ENCODE assay signal across 1 cellular context in genomic region chr1:61338899-61339298, GRCh38.
TF ChIP-seq lines count a peak whose summit lies in the region.

No MANE protein-coding gene starts in this region.

TF ChIP-seq in HepG2, 621 proteins besides CTCF, POLR2A, EP300 and RAD21 (continued from another document and continues in another):
- TF ChIP-seq NR2F1 (CRISPR knock-in tag; IDR thresholded peaks at IDR 0.05), result no peak; a peak in 1 of 4 replicates
- no peak for TF ChIP-seq ZNF556 (CRISPR knock-in tag; IDR thresholded peaks at IDR 0.05; ENCODE audit: borderline replicate concordance)
- peak; percentile 59 for TF ChIP-seq TCF7 (IDR thresholded peaks at IDR 0.05; ENCODE audit: low read depth)
- TF ChIP-seq ZKSCAN8 (CRISPR knock-in tag; IDR thresholded peaks at IDR 0.05; ENCODE audit: borderline replicate concordance), result 0 out of 2 replicates have a peak, but pooled peaks have one; percentile 60
- TF ChIP-seq ZFP1 (CRISPR knock-in tag; IDR thresholded peaks at IDR 0.05), result 0 out of 2 replicates have a peak, but pooled peaks have one; percentile 24
- TF ChIP-seq, protein P1, sequence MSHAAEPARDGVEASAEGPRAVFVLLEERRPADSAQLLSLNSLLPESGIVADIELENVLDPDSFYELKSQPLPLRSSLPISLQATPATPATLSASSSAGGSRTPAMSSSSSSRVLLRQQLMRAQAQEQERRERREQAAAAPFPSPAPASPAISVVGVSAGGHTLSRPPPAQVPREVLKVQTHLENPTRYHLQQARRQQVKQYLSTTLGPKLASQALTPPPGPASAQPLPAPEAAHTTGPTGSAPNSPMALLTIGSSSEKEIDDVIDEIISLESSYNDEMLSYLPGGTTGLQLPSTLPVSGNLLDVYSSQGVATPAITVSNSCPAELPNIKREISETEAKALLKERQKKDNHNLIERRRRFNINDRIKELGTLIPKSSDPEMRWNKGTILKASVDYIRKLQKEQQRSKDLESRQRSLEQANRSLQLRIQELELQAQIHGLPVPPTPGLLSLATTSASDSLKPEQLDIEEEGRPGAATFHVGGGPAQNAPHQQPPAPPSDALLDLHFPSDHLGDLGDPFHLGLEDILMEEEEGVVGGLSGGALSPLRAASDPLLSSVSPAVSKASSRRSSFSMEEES (CRISPR knock-in tag; IDR thresholded peaks at IDR 0.05), result 0 out of 2 replicates have a peak, but pooled peaks have one; percentile 29
- TF ChIP-seq, protein P2, sequence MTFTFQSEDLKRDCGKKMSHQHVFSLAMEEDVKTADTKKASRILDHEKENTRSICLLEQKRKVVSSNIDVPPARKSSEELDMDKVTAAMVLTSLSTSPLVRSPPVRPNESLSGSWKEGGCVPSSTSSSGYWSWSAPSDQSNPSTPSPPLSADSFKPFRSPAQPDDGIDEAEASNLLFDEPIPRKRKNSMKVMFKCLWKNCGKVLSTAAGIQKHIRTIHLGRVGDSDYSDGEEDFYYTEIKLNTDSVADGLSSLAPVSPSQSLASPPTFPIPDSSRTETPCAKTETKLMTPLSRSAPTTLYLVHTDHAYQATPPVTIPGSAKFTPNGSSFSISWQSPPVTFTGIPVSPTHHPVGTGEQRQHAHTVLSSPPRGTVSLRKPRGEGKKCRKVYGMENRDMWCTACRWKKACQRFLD (CRISPR knock-in tag; IDR thresholded peaks at IDR 0.05; ENCODE audit: borderline replicate concordance), result no peak
- TF ChIP-seq, protein P3, sequence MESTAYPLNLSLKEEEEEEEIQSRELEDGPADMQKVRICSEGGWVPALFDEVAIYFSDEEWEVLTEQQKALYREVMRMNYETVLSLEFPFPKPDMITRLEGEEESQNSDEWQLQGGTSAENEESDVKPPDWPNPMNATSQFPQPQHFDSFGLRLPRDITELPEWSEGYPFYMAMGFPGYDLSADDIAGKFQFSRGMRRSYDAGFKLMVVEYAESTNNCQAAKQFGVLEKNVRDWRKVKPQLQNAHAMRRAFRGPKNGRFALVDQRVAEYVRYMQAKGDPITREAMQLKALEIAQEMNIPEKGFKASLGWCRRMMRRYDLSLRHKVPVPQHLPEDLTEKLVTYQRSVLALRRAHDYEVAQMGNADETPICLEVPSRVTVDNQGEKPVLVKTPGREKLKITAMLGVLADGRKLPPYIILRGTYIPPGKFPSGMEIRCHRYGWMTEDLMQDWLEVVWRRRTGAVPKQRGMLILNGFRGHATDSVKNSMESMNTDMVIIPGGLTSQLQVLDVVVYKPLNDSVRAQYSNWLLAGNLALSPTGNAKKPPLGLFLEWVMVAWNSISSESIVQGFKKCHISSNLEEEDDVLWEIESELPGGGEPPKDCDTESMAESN (CRISPR knock-in tag; conservative IDR thresholded peaks at IDR 0.05), result no peak
- no peak for TF ChIP-seq SIX4 (CRISPR knock-in tag; IDR thresholded peaks at IDR 0.05)
- no peak for TF ChIP-seq ZNF790 (CRISPR knock-in tag; IDR thresholded peaks at IDR 0.05; ENCODE audit: borderline replicate concordance)
- TF ChIP-seq RBM39 (IDR thresholded peaks at IDR 0.05; ENCODE audit: low read depth, low read length, poor library complexity, severe bottlenecking), result no peak
- peak; percentile 70; the same call in 1 of the 2 replicates for TF ChIP-seq MIER3 (CRISPR knock-in tag; IDR thresholded peaks at IDR 0.05; ENCODE audit: borderline replicate concordance)
- no peak for TF ChIP-seq CCAR2 (optimal IDR thresholded peaks at IDR 0.05; ENCODE audit: low read depth, low read length)
- TF ChIP-seq SRSF1 (optimal IDR thresholded peaks at IDR 0.05; ENCODE audit: low read depth, low read length), result no peak
- TF ChIP-seq SIN3B (IDR thresholded peaks at IDR 0.05; ENCODE audit: low read length), result no peak
- TF ChIP-seq PAF1 (CRISPR knock-in tag; IDR thresholded peaks at IDR 0.05), result no peak
- TF ChIP-seq FLYWCH1 (CRISPR knock-in tag; IDR thresholded peaks at IDR 0.05), result no peak
- TF ChIP-seq, protein P4, sequence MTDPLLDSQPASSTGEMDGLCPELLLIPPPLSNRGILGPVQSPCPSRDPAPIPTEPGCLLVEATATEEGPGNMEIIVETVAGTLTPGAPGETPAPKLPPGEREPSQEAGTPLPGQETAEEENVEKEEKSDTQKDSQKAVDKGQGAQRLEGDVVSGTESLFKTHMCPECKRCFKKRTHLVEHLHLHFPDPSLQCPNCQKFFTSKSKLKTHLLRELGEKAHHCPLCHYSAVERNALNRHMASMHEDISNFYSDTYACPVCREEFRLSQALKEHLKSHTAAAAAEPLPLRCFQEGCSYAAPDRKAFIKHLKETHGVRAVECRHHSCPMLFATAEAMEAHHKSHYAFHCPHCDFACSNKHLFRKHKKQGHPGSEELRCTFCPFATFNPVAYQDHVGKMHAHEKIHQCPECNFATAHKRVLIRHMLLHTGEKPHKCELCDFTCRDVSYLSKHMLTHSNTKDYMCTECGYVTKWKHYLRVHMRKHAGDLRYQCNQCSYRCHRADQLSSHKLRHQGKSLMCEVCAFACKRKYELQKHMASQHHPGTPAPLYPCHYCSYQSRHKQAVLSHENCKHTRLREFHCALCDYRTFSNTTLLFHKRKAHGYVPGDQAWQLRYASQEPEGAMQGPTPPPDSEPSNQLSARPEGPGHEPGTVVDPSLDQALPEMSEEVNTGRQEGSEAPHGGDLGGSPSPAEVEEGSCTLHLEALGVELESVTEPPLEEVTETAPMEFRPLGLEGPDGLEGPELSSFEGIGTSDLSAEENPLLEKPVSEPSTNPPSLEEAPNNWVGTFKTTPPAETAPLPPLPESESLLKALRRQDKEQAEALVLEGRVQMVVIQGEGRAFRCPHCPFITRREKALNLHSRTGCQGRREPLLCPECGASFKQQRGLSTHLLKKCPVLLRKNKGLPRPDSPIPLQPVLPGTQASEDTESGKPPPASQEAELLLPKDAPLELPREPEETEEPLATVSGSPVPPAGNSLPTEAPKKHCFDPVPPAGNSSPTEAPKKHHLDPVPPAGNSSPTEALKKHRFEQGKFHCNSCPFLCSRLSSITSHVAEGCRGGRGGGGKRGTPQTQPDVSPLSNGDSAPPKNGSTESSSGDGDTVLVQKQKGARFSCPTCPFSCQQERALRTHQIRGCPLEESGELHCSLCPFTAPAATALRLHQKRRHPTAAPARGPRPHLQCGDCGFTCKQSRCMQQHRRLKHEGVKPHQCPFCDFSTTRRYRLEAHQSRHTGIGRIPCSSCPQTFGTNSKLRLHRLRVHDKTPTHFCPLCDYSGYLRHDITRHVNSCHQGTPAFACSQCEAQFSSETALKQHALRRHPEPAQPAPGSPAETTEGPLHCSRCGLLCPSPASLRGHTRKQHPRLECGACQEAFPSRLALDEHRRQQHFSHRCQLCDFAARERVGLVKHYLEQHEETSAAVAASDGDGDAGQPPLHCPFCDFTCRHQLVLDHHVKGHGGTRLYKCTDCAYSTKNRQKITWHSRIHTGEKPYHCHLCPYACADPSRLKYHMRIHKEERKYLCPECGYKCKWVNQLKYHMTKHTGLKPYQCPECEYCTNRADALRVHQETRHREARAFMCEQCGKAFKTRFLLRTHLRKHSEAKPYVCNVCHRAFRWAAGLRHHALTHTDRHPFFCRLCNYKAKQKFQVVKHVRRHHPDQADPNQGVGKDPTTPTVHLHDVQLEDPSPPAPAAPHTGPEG (CRISPR knock-in tag; IDR thresholded peaks at IDR 0.05), result no peak
- TF ChIP-seq LCORL (IDR thresholded peaks at IDR 0.05), result no peak
- TF ChIP-seq LCORL (CRISPR knock-in tag; IDR thresholded peaks at IDR 0.05), result no peak
- TF ChIP-seq ZFAT (CRISPR knock-in tag; conservative IDR thresholded peaks at IDR 0.05), result no peak
- TF ChIP-seq ZNF251 (CRISPR knock-in tag; IDR thresholded peaks at IDR 0.05), result no peak
- TF ChIP-seq IKZF4 (CRISPR knock-in tag; IDR thresholded peaks at IDR 0.05; ENCODE audit: borderline replicate concordance, low read depth, not compliant biosample characterization), result no peak
- no peak for TF ChIP-seq ZSCAN25 (CRISPR knock-in tag; IDR thresholded peaks at IDR 0.05)
- no peak for TF ChIP-seq ZBTB20 (CRISPR knock-in tag; IDR thresholded peaks at IDR 0.05; ENCODE audit: borderline replicate concordance, low read depth)
- no peak for TF ChIP-seq ZNF136 (CRISPR knock-in tag; IDR thresholded peaks at IDR 0.05; ENCODE audit: low read depth)
- no peak for TF ChIP-seq YY1 (IDR thresholded peaks at IDR 0.05; ENCODE audit: insufficient read depth, insufficient replicate concordance, low read depth, low read length)
- peak; percentile 15; the same call in 1 of the 2 replicates for TF ChIP-seq IRF2 (CRISPR knock-in tag; IDR thresholded peaks at IDR 0.05)
- TF ChIP-seq CHD4 (IDR thresholded peaks at IDR 0.05; ENCODE audit: borderline replicate concordance, low read length), result no peak
- peak; percentile 64 for TF ChIP-seq SAP130 (CRISPR knock-in tag; IDR thresholded peaks at IDR 0.05; ENCODE audit: low read depth)
- no peak for TF ChIP-seq NFYC (CRISPR knock-in tag; IDR thresholded peaks at IDR 0.05)
- TF ChIP-seq WIZ (CRISPR knock-in tag; IDR thresholded peaks at IDR 0.05), result no peak
- TF ChIP-seq ZNF382 (CRISPR knock-in tag; IDR thresholded peaks at IDR 0.05; ENCODE audit: borderline replicate concordance), result no peak
- no peak for TF ChIP-seq SP5 (CRISPR knock-in tag; IDR thresholded peaks at IDR 0.05; ENCODE audit: borderline replicate concordance, low read depth)
- TF ChIP-seq, protein P5, sequence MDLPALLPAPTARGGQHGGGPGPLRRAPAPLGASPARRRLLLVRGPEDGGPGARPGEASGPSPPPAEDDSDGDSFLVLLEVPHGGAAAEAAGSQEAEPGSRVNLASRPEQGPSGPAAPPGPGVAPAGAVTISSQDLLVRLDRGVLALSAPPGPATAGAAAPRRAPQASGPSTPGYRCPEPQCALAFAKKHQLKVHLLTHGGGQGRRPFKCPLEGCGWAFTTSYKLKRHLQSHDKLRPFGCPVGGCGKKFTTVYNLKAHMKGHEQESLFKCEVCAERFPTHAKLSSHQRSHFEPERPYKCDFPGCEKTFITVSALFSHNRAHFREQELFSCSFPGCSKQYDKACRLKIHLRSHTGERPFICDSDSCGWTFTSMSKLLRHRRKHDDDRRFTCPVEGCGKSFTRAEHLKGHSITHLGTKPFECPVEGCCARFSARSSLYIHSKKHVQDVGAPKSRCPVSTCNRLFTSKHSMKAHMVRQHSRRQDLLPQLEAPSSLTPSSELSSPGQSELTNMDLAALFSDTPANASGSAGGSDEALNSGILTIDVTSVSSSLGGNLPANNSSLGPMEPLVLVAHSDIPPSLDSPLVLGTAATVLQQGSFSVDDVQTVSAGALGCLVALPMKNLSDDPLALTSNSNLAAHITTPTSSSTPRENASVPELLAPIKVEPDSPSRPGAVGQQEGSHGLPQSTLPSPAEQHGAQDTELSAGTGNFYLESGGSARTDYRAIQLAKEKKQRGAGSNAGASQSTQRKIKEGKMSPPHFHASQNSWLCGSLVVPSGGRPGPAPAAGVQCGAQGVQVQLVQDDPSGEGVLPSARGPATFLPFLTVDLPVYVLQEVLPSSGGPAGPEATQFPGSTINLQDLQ (CRISPR knock-in tag; IDR thresholded peaks at IDR 0.05), result no peak
- TF ChIP-seq TAF1 (CRISPR knock-in tag; IDR thresholded peaks at IDR 0.05), result no peak
- no peak for TF ChIP-seq SPEN (CRISPR knock-in tag; IDR thresholded peaks at IDR 0.05; ENCODE audit: low read depth)
- no peak for TF ChIP-seq NRL (CRISPR knock-in tag; IDR thresholded peaks at IDR 0.05; ENCODE audit: borderline replicate concordance)
- TF ChIP-seq, protein P6, sequence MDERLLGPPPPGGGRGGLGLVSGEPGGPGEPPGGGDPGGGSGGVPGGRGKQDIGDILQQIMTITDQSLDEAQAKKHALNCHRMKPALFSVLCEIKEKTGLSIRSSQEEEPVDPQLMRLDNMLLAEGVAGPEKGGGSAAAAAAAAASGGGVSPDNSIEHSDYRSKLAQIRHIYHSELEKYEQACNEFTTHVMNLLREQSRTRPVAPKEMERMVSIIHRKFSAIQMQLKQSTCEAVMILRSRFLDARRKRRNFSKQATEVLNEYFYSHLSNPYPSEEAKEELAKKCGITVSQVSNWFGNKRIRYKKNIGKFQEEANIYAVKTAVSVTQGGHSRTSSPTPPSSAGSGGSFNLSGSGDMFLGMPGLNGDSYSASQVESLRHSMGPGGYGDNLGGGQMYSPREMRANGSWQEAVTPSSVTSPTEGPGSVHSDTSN (CRISPR knock-in tag; IDR thresholded peaks at IDR 0.05), result no peak
- no peak for TF ChIP-seq FOXA1 (IDR thresholded peaks at IDR 0.05)
- TF ChIP-seq FOXA1 (CRISPR knock-in tag; IDR thresholded peaks at IDR 0.05), result peak; percentile 77
- no peak for TF ChIP-seq SNAI1 (CRISPR knock-in tag; IDR thresholded peaks at IDR 0.05; ENCODE audit: borderline replicate concordance)
- no peak for TF ChIP-seq NKX3-1 (CRISPR knock-in tag; IDR thresholded peaks at IDR 0.05)
- no peak for TF ChIP-seq CENPT (CRISPR knock-in tag; IDR thresholded peaks at IDR 0.05; ENCODE audit: low read depth)
- no peak; the same call in 1 of the 2 replicates for TF ChIP-seq ETV5 (CRISPR knock-in tag; IDR thresholded peaks at IDR 0.05; ENCODE audit: borderline replicate concordance)
- TF ChIP-seq NCOA1 (CRISPR knock-in tag; IDR thresholded peaks at IDR 0.05), result no peak
- no peak for TF ChIP-seq ZNF710 (CRISPR knock-in tag; IDR thresholded peaks at IDR 0.05; ENCODE audit: borderline replicate concordance)
- no peak for TF ChIP-seq ZNF292 (CRISPR knock-in tag; IDR thresholded peaks at IDR 0.05; ENCODE audit: borderline replicate concordance, low read depth)
- peak; percentile 57; the same call in 1 of the 2 replicates for TF ChIP-seq KMT2B (CRISPR knock-in tag; IDR thresholded peaks at IDR 0.05)
- no peak for TF ChIP-seq GFI1 (CRISPR knock-in tag; IDR thresholded peaks at IDR 0.05; ENCODE audit: borderline replicate concordance)
- TF ChIP-seq ZNF138 (CRISPR knock-in tag; IDR thresholded peaks at IDR 0.05; ENCODE audit: low read depth), result no peak
- TF ChIP-seq SRF (IDR thresholded peaks at IDR 0.05; ENCODE audit: low read depth, low read length), result no peak
- no peak for TF ChIP-seq ZNF326 (CRISPR knock-in tag; IDR thresholded peaks at IDR 0.05; ENCODE audit: borderline replicate concordance)
- TF ChIP-seq, protein P7, sequence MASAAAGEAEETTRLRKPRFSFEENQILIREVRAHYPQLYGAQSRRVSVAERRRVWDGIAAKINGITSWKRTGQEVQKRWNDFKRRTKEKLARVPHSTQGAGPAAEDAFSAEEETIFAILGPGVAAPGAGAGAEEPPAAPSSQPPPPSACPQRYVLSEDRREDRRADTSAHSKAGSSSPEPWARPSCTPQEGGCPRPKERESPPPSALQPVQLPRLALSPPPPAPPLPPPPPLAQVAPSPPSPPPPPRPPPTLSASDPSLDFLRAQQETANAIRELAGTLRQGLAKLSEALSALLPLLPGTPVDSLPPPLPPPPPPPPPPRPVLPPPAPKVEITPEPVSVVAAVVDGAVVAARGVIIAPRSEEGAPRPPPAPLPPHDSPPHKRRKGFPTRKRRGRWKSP (CRISPR knock-in tag; IDR thresholded peaks at IDR 0.05), result no peak
- TF ChIP-seq ZFP90 (CRISPR knock-in tag; IDR thresholded peaks at IDR 0.05; ENCODE audit: borderline replicate concordance), result no peak
